8 cellular contexts compared by ENCODE assay signal in genomic region chr15:96326551-96327154, GRCh38. TPM values are rescaled to one million over a fixed set of nuclear protein-coding genes. Genes with fewer than 3 reads are reported as not detected.
A peak's percentile ranks its signal among the peaks of the same experiment; 100 is the strongest.
DNase-seq lines count a peak whose midpoint lies in the region; ATAC-seq and TF ChIP-seq lines count a peak whose summit lies in the region.

No MANE protein-coding gene starts in this region.

- H3K4me1 ChIP-seq in ectodermal cell (ENCODE audit: control insufficient read depth, insufficient read depth, low read length): peaks cover 48% of the 10 kb centered on the region

- H3K4me3 Mint-ChIP-seq in nephron progenitor cell: peak overlapping the region; percentile 99

- peaks cover 33% of the 10 kb centered on the region for H3K27me3 Mint-ChIP-seq in nephron progenitor cell (ENCODE audit: low read depth, poor library complexity)

- H3K27ac Mint-ChIP-seq in nephron progenitor cell: peak overlapping the region; percentile 93

- peaks cover 4% of the 10 kb centered on the region for H3K36me3 Mint-ChIP-seq in nephron progenitor cell (ENCODE audit: low read depth)

- no peaks in the 10 kb centered on the region for H3K36me3 ChIP-seq in ectodermal cell (ENCODE audit: control insufficient read depth, insufficient read depth, low read length)

- H3K9me3 Mint-ChIP-seq in nephron progenitor cell: no peaks in the 10 kb centered on the region

- H3K4me3 ChIP-seq in GM08714 (ENCODE audit: low read length) (peak overlapping the region; percentile 78), ectodermal cell (ENCODE audit: insufficient read depth, low read depth, low read length) (peak overlapping the region; percentile 68)

- H3K9me3 ChIP-seq in ectodermal cell (ENCODE audit: control insufficient read depth, low read length): no peaks in the 10 kb centered on the region

- no peak for ATAC-seq in GM21576 (IDR thresholded peaks at IDR 0.05; ENCODE audit: unreplicated experiment)
- ATAC-seq in activated CD4-positive, CD25-positive, alpha-beta regulatory T cell treated with anti-CD3 and anti-CD28 coated beads, Interleukin-2, amount 50 U/mL, for 24 hours: no peak

- H3K27ac ChIP-seq in ectodermal cell (ENCODE audit: insufficient read depth, low read depth, low read length, poor library complexity, severe bottlenecking): no peak overlapping the region

- DNase-seq in NCI-H82 (lab: John Stamatoyannopoulos, UW) (peak; percentile 66), nephron progenitor cell (peak; percentile 67), DMS153 treated with DMSO at 0.1 percent for 48 hours (lab: John Stamatoyannopoulos, UW; ENCODE audit: unreplicated experiment) (no peak), putamen (ENCODE audit: low spot score) (no peak)

- H3K27me3 ChIP-seq in ectodermal cell (ENCODE audit: control insufficient read depth, insufficient read depth, low read length, poor library complexity, severe bottlenecking): peaks cover 80% of the 10 kb centered on the region

- no peak for TF ChIP-seq CTCF in nephron progenitor cell (IDR thresholded peaks at IDR 0.05)

- H3K4me1 Mint-ChIP-seq in nephron progenitor cell: peaks cover 61% of the 10 kb centered on the region

- 0 to 1% methylated on average over 32 of the region's 32 CpGs for WGBS in ectodermal cell, 2 experiments

RNA-seq across cellular contexts. Expression of gene NR2F2, which starts 3.8 kb away (rescaled TPM):
- 101 TPM for polyA plus RNA-seq in ectodermal cell (2013, experiment 1 of 4)
- polyA plus RNA-seq in ectodermal cell (2013, experiment 2 of 4): 117 TPM
- polyA plus RNA-seq in ectodermal cell (2013, experiment 3 of 4): 80.0 TPM
- polyA plus RNA-seq in ectodermal cell (2013, experiment 4 of 4): 97.4 TPM

Comparison
In these comparisons a context has a peak if more than half of its experiments do, and no peak if none do; other contexts are left out.
1. DNase-seq: peak in NCI-H82 (single experiment) and nephron progenitor cell (single experiment); none in DMS153 treated with DMSO at 0.1 percent for 48 hours (single experiment) and putamen (single experiment).